27 cellular contexts compared by ENCODE assay signal in the genomic region with DNA sequence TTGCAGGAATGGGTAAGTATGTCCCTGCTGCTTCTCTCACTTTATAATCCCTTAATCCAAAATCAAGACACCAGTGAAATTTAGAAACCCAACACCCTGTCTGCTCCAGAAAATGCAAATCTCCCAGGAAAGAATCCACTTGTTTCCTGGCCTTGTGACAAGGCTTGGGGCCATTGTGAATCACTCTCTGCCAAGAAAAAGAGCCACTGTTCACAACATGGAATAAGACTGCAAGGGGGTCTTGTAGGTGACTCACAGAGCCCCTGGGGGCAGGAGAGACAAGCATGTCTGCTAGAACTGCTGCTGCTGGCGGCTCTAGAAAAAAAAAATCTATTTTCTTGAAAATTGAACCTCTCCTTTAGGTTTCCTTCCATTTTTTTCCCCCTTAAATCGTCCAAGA.
A peak's percentile ranks its signal among the peaks of the same experiment; 100 is the strongest.
DNase-seq lines count a peak whose midpoint lies in the region; ATAC-seq, FAIRE-seq and TF ChIP-seq lines count a peak whose summit lies in the region.
"Had no signal": no experiment of that assay in that cellular context is flagged by ENCODE, and none has a peak within 500 bp of the region (broad histone marks: within the 10 kb centered on the region; RNA-seq: fewer than 3 reads in every experiment).

No MANE protein-coding gene starts in this region.

- no peak for FAIRE-seq in GM12891 (lab: Jason Lieb, UNC)
- FAIRE-seq: G401.6, GM12878, H1, HTR-8/SVneo had no signal

- 64% methylated on average over 2 of the region's 2 CpGs for WGBS in esophagus muscularis mucosa
- 50 to 61% methylated on average over 1 to 2 of the region's 2 CpGs for WGBS in mesodermal cell (ENCODE audit: insufficient coverage in 2 of 2), 2 experiments

- H3K36me3 ChIP-seq in BE2C = no peaks in the 10 kb centered on the region
- no peaks in the 10 kb centered on the region for H3K36me3 ChIP-seq in esophagus muscularis mucosa
- no peaks in the 10 kb centered on the region for H3K36me3 ChIP-seq in mesodermal cell (ENCODE audit: control insufficient read depth, insufficient read depth, low read length)
- H3K36me3 ChIP-seq: BLaER1 treated with 17β-estradiol and CSF1 and Interleukin-3, amounts not matched to agents 10 nM and 100 nM had no signal

- H3K4me1 ChIP-seq in BE2C (peaks cover 4% of the 10 kb centered on the region; the same call in 1 of the 2 replicates), esophagus muscularis mucosa (no peaks in the 10 kb centered on the region), mesodermal cell (ENCODE audit: control insufficient read depth, insufficient read depth, low read length, poor library complexity, severe bottlenecking) (no peaks in the 10 kb centered on the region)
- H3K4me1 ChIP-seq: BLaER1 treated with 17β-estradiol and CSF1 and Interleukin-3, amounts not matched to agents 10 nM and 100 nM had no signal

- ATAC-seq in stimulated activated naive B cell treated with anti-CD40 and anti-IgM and Interleukin-4, amounts not matched to agents 10 μg/mL and 1 μg/mL and 100 μg/mL, for 72 hours (replicated peaks) = no peak
- ATAC-seq: GM12878, HCT116, Panc1 had no signal

- H3K9me3 Mint-ChIP-seq in stimulated activated naive B cell treated with anti-CD40 and anti-IgM and Interleukin-4, amounts not matched to agents 10 μg/mL and 1 μg/mL and 100 μg/mL, for 72 hours = peaks cover 0 to 4% of the 10 kb centered on the region in 2 donors

- H3K27ac ChIP-seq in esophagus muscularis mucosa (replicated peaks in 1 of 4) (no peak overlapping the region), mesodermal cell (ENCODE audit: low read depth, low read length, severe bottlenecking) (peak overlapping the region; percentile 24)
- H3K27ac ChIP-seq: BLaER1 treated with 17β-estradiol and CSF1 and Interleukin-3, amounts not matched to agents 10 nM and 100 nM had no signal

- H3K27me3 ChIP-seq in BE2C (no peaks in the 10 kb centered on the region), esophagus muscularis mucosa (no peaks in the 10 kb centered on the region)
- H3K27me3 ChIP-seq: BLaER1 treated with 17β-estradiol and CSF1 and Interleukin-3, amounts not matched to agents 10 nM and 100 nM had no signal

- no peak for TF ChIP-seq CTCF in BE2C (IDR thresholded peaks at IDR 0.05; ENCODE audit: low read depth, low read length)
- TF ChIP-seq CTCF in esophagus muscularis mucosa (IDR thresholded peaks at IDR 0.05) = no peak

- H3K36me3 Mint-ChIP-seq in stimulated activated naive B cell treated with anti-CD40 and anti-IgM and Interleukin-4, amounts not matched to agents 10 μg/mL and 1 μg/mL and 100 μg/mL, for 72 hours = no peaks in the 10 kb centered on the region

- TF ChIP-seq POLR2A in esophagus muscularis mucosa (IDR thresholded peaks at IDR 0.05; ENCODE audit: low read depth) (no peak), GM12891 (IDR thresholded peaks at IDR 0.05; ENCODE audit: low read depth, low read length) (no peak)

- TF ChIP-seq EP300 in esophagus muscularis mucosa (IDR thresholded peaks at IDR 0.05) = no peak

- H3K27ac Mint-ChIP-seq in stimulated activated naive B cell treated with anti-CD40 and anti-IgM and Interleukin-4, amounts not matched to agents 10 μg/mL and 1 μg/mL and 100 μg/mL, for 72 hours = no peak overlapping the region
- H3K27ac Mint-ChIP-seq: CD4-positive, alpha-beta T cell had no signal

- intact Hi-C loops in esophagus muscularis mucosa (cut with DNase I) = no loop called here

- H3K27me3 Mint-ChIP-seq in stimulated activated naive B cell treated with anti-CD40 and anti-IgM and Interleukin-4, amounts not matched to agents 10 μg/mL and 1 μg/mL and 100 μg/mL, for 72 hours = peaks cover 0 to 10% of the 10 kb centered on the region in 2 donors
- H3K27me3 Mint-ChIP-seq: CD4-positive, alpha-beta T cell had no signal

- H3K4me1 Mint-ChIP-seq in stimulated activated naive B cell treated with anti-CD40 and anti-IgM and Interleukin-4, amounts not matched to agents 10 μg/mL and 1 μg/mL and 100 μg/mL, for 72 hours = no peaks in the 10 kb centered on the region

- H3K4me3 ChIP-seq in BE2C (ENCODE audit: low read depth, low read length) (no peak overlapping the region), esophagus muscularis mucosa (no peak overlapping the region), mesodermal cell (ENCODE audit: extremely low read depth, insufficient read depth, low read length, poor library complexity, severe bottlenecking) (no peak overlapping the region)
- H3K4me3 ChIP-seq: BLaER1 treated with 17β-estradiol and CSF1 and Interleukin-3, amounts not matched to agents 10 nM and 100 nM; GM12878 had no signal

- H3K4me3 Mint-ChIP-seq in stimulated activated naive B cell treated with anti-CD40 and anti-IgM and Interleukin-4, amounts not matched to agents 10 μg/mL and 1 μg/mL and 100 μg/mL, for 72 hours = no peak overlapping the region
- H3K4me3 Mint-ChIP-seq: CD4-positive, alpha-beta T cell had no signal

- DNase-seq in BE2C (peak; percentile 23), NCI-H1048 (lab: John Stamatoyannopoulos, UW) (peak; percentile 24), esophagus muscularis mucosa (ENCODE audit: extremely low spot score) (peak; percentile 17), GM12891 (ENCODE audit: insufficient read length, low spot score) (no peak), hypothalamus (lab: John Stamatoyannopoulos, UW) (no peak)
- DNase-seq in stimulated activated naive B cell treated with anti-CD40 and anti-IgM and Interleukin-4, amounts not matched to agents 10 μg/mL and 1 μg/mL and 100 μg/mL, for 72 hours = no peak
- DNase-seq in activated CD8-positive, alpha-beta memory T cell treated with anti-CD3 and anti-CD28 coated beads, Interleukin-2, amount 50 U/mL, for 4 hours = no peak
- DNase-seq: CD4-positive, alpha-beta T cell; COR-L47; DMS53; KBM-7; MV-4-11; NCI-H1105 treated with DMSO at 0.1 percent for 48 hours; NCI-H146; NCI-H1930; NCI-H446 treated with DMSO at 0.1 percent for 48 hours; NCI-H526; SHP77 treated with DMSO at 0.1 percent for 48 hours; SK-N-SH had no signal

- no peaks in the 10 kb centered on the region for H3K9me3 ChIP-seq in BE2C
- no peaks in the 10 kb centered on the region for H3K9me3 ChIP-seq in esophagus muscularis mucosa
- no peaks in the 10 kb centered on the region for H3K9me3 ChIP-seq in mesodermal cell (ENCODE audit: control insufficient read depth, low read length)
- H3K9me3 ChIP-seq: SK-N-SH had no signal

TF ChIP-seq in GM12891, 5 proteins besides CTCF, POLR2A, EP300 and RAD21:
- no peak for TF ChIP-seq TAF1 (IDR thresholded peaks at IDR 0.05; ENCODE audit: low read depth, low read length)
- no peak for TF ChIP-seq POU2F2 (IDR thresholded peaks at IDR 0.05; ENCODE audit: low read depth, low read length)
- TF ChIP-seq POLR2AphosphoS5 (IDR thresholded peaks at IDR 0.05; ENCODE audit: low read depth, low read length) = no peak
- TF ChIP-seq SPI1 (IDR thresholded peaks at IDR 0.05; ENCODE audit: low read depth, low read length) = no peak
- no peak for TF ChIP-seq PAX5 (IDR thresholded peaks at IDR 0.05; ENCODE audit: insufficient read depth, low read length, severe bottlenecking)

Comparison
In these comparisons a context has a peak if more than half of its experiments do, and no peak if none do; other contexts are left out.
1. DNase-seq: peak in BE2C (single experiment), NCI-H1048 (single experiment) and esophagus muscularis mucosa (single experiment); none in stimulated activated naive B cell treated with anti-CD40 and anti-IgM and Interleukin-4, amounts not matched to agents 10 μg/mL and 1 μg/mL and 100 μg/mL, for 72 hours (single experiment), GM12891 (single experiment), hypothalamus (0 of 51) and activated CD8-positive, alpha-beta memory T cell treated with anti-CD3 and anti-CD28 coated beads, Interleukin-2, amount 50 U/mL, for 4 hours (single experiment).